Comparison of ENCODE assay signal across 16 cellular contexts in genomic region chr10:5589071-5589962, GRCh38.
DNase-seq lines count a peak whose midpoint lies in the region; ATAC-seq, FAIRE-seq and TF ChIP-seq lines count a peak whose summit lies in the region.
"Had no signal": no experiment of that assay in that cellular context is flagged by ENCODE, and none has a peak within 500 bp of the region (broad histone marks: within the 10 kb centered on the region; RNA-seq: fewer than 3 reads in every experiment).

No MANE protein-coding gene starts in this region.

- no peak overlapping the region for H2AFZ ChIP-seq in MM.1S (ENCODE audit: low read length)
- peak overlapping the region; percentile 84 for H2AFZ ChIP-seq in K562 (ENCODE audit: low read depth, low read length)

- peak overlapping the region; percentile 15 for H3K4me2 ChIP-seq in A549
- H3K4me2 ChIP-seq in MM.1S (ENCODE audit: low read depth, low read length) = no peak overlapping the region; the same call in 1 of the 2 replicates
- H3K4me2 ChIP-seq in K562 (ENCODE audit: insufficient read depth, low read length) = no peak overlapping the region

- H3K27ac ChIP-seq in A549 (peak overlapping the region; percentile 40 to 77), MM.1S (ENCODE audit: low read length) (no peak overlapping the region), K562 (ENCODE audit: extremely low read depth, low read depth, low read length) (no peak overlapping the region), mesodermal cell (ENCODE audit: low read depth, low read length, severe bottlenecking) (peak overlapping the region; percentile 57), esophagus squamous epithelium (peak overlapping the region in 1 of 4 donors; percentile 14)
- H3K27ac ChIP-seq: colonic mucosa, heart right ventricle had no signal

- H3K9me2 ChIP-seq in MM.1S (replicated peaks; ENCODE audit: insufficient read depth, low read length) = no peaks in the 10 kb centered on the region

- H3F3A ChIP-seq in MM.1S (ENCODE audit: insufficient read depth, low read length) = no peaks in the 10 kb centered on the region; the same call in none of the 2 replicates

- CTCF ChIA-PET in A549 (lab: Yijun Ruan, JAX) (interaction anchor here (0.7 to 13.9 kb wide), 10 partner anchors 8 to 90 kb away, joined by 3 to 108 read pairs (median 4); partner anchors contain the start of gene CALML5), K562 (lab: Yijun Ruan, JAX; ENCODE audit: low intra/inter-chr PET ratio) (no interaction called here)

- H3K4me1 ChIP-seq in A549 (peaks cover 52% of the 10 kb centered on the region), MM.1S (ENCODE audit: low read length) (peaks cover 19% of the 10 kb centered on the region), K562 (replicated peaks in 1 of 2; ENCODE audit: control insufficient read depth in 2 of 2, insufficient read depth in 2 of 2, low read length in 2 of 2) (peaks cover 9 to 18% of the 10 kb centered on the region in 2 experiments; a peak in 4 of 5 replicates), mesodermal cell (ENCODE audit: control insufficient read depth, insufficient read depth, low read length, poor library complexity, severe bottlenecking) (peaks cover 50% of the 10 kb centered on the region), esophagus squamous epithelium (peaks cover 14 to 67% (median 28%) of the 10 kb centered on the region in 3 donors)
- H3K4me1 ChIP-seq: colonic mucosa had no signal

- ATAC-seq in A549 = no peak
- no peak; the same call in 2 of the 3 replicates for ATAC-seq in K562
- no peak for ATAC-seq in HG03025 (IDR thresholded peaks at IDR 0.05; ENCODE audit: low FRiP score, unreplicated experiment)
- ATAC-seq: heart right ventricle had no signal

- 81% methylated on average over 19 of the region's 19 CpGs for WGBS in A549 (ENCODE audit: missing lambda C conversion rate)
- WGBS in K562 (ENCODE audit: insufficient coverage, low coverage, missing lambda C conversion rate) = 58% methylated on average over 18 of the region's 19 CpGs
- 92 to 94% methylated on average over 15 to 18 of the region's 19 CpGs for WGBS in mesodermal cell (ENCODE audit: insufficient coverage in 2 of 2), 2 experiments
- 78 to 85% methylated on average over 13 of the region's 19 CpGs for WGBS in esophagus squamous epithelium, 2 donors

- no peak for TF ChIP-seq RAD21 in A549 (conservative IDR thresholded peaks at IDR 0.05 in 1 of 2, IDR thresholded peaks at IDR 0.05 in 1 of 2)
- no peak for TF ChIP-seq RAD21 in K562 (CRISPR knock-in tag; conservative IDR thresholded peaks at IDR 0.05 in 1 of 2, IDR thresholded peaks at IDR 0.05 in 1 of 2)

- no peaks in the 10 kb centered on the region for H3K27me3 ChIP-seq in MM.1S (replicated peaks; ENCODE audit: insufficient read depth, low read length)
- no peaks in the 10 kb centered on the region; a peak in 1 of 5 replicates for H3K27me3 ChIP-seq in K562 (ENCODE audit: control insufficient read depth in 2 of 2, insufficient read depth in 2 of 2, low read length in 2 of 2)
- peaks cover 0 to 9% (median 0%) of the 10 kb centered on the region in 4 donors for H3K27me3 ChIP-seq in esophagus squamous epithelium
- H3K27me3 ChIP-seq: colonic mucosa had no signal

- H3K36me3 ChIP-seq in MM.1S (replicated peaks; ENCODE audit: insufficient read depth, low read length) (no peaks in the 10 kb centered on the region), K562 (ENCODE audit: control insufficient read depth, insufficient read depth, low read length) (no peaks in the 10 kb centered on the region), mesodermal cell (ENCODE audit: control insufficient read depth, insufficient read depth, low read length) (no peaks in the 10 kb centered on the region), esophagus squamous epithelium (no peaks in the 10 kb centered on the region)
- H3K36me3 ChIP-seq: colonic mucosa, heart right ventricle had no signal

- POLR2A ChIA-PET in A549 (lab: Yijun Ruan, JAX) = interaction anchor here (0.6 to 1.2 kb wide), 3 partner anchors 21 to 42 kb away, joined by 3 to 4 read pairs (median 3); no protein-coding TSS in a partner anchor
- POLR2A ChIA-PET in K562 (lab: Yijun Ruan, JAX) = interaction anchor here (0.7 to 1.1 kb wide), 4 partner anchors 21 to 423 kb away, joined by 3 to 4 read pairs (median 4); no protein-coding TSS in a partner anchor

- DNase-seq in A549 (ENCODE audit: low read depth in 1 of 2, low spot score in 1 of 2) (no peak), MM.1S (peak; percentile 48), K562 (ENCODE audit: extremely low read depth in 1 of 4, low spot score in 3 of 4) (no peak), NCI-H1105 treated with DMSO at 0.1 percent for 48 hours (lab: John Stamatoyannopoulos, UW) (no peak), AML-193 (lab: John Stamatoyannopoulos, UW) (no peak), esophagus squamous epithelium (lab: John Stamatoyannopoulos, UW) (no peak)
- DNase-seq: anterior cingulate cortex; colonic mucosa; COR-L47; heart right ventricle; NCI-H2081; NCI-H774; SHP77; stimulated activated CD4-positive, alpha-beta T cell treated with anti-CD3 and anti-CD28 coated beads, Interleukin-12 subunit alpha, Interleukin-12 subunit beta, amount 100 ng/mL, for 4 hours had no signal

- TF ChIP-seq EP300 in A549 (IDR thresholded peaks at IDR 0.05) = no peak
- no peak for TF ChIP-seq EP300 in K562 (IDR thresholded peaks at IDR 0.05; ENCODE audit: low read length)

- BruUV-seq in K562 (replicated peaks; lab: Mats Ljungman, UMichigan) = no TSS peak

- FAIRE-seq in A549 (lab: Jason Lieb, UNC) (no peak), K562 (lab: Jason Lieb, UNC) (no peak)

- no peak overlapping the region for H3K4me3 ChIP-seq in A549
- H3K4me3 ChIP-seq in MM.1S (ENCODE audit: low read length) = no peak overlapping the region
- no peak overlapping the region for H3K4me3 ChIP-seq in K562
- H3K4me3 ChIP-seq in mesodermal cell (ENCODE audit: extremely low read depth, insufficient read depth, low read length, poor library complexity, severe bottlenecking) = no peak overlapping the region
- no peak overlapping the region for H3K4me3 ChIP-seq in esophagus squamous epithelium
- H3K4me3 ChIP-seq: colonic mucosa, heart right ventricle had no signal

- intact Hi-C loops in K562 (cut with micrococcal nuclease) = no loop called here
- intact Hi-C loops in esophagus squamous epithelium (cut with DNase I) = no loop called here

- H4K20me1 ChIP-seq in MM.1S (ENCODE audit: insufficient read depth, low read length) = no peaks in the 10 kb centered on the region
- H4K20me1 ChIP-seq in K562 (replicated peaks; ENCODE audit: control insufficient read depth, insufficient read depth, low read length) = no peaks in the 10 kb centered on the region

- H3K9ac ChIP-seq in MM.1S (ENCODE audit: low read length) (no peak overlapping the region), K562 (ENCODE audit: insufficient read depth in 1 of 2, low read depth in 2 of 2, low read length in 2 of 2) (peak overlapping the region in 1 of 2 experiments; percentile 62; a peak in 1 of 4 replicates)

- TF ChIP-seq POLR2A in A549 (IDR thresholded peaks at IDR 0.05; ENCODE audit: low read length) (no peak), K562 (conservative IDR thresholded peaks at IDR 0.05) (no peak), esophagus squamous epithelium (IDR thresholded peaks at IDR 0.05) (no peak)

- TF ChIP-seq CTCF in A549 (IDR thresholded peaks at IDR 0.05) = no peak
- TF ChIP-seq CTCF in MM.1S (IDR thresholded peaks at IDR 0.05; ENCODE audit: low read length) = no peak
- no peak for TF ChIP-seq CTCF in K562 (IDR thresholded peaks at IDR 0.05 in 2 of 3, conservative IDR thresholded peaks at IDR 0.05 in 1 of 3; ENCODE audit: insufficient read depth in 2 of 3, low read depth in 1 of 3, low read length in 3 of 3)
- no peak for TF ChIP-seq CTCF in esophagus squamous epithelium (IDR thresholded peaks at IDR 0.05)

- in situ Hi-C loops in K562 (cut with MboI) = no loop called here

- H3K79me2 ChIP-seq in MM.1S (ENCODE audit: low read length) = no peaks in the 10 kb centered on the region
- H3K79me2 ChIP-seq in K562 (ENCODE audit: control insufficient read depth, insufficient read depth, low read length) = no peaks in the 10 kb centered on the region

- H3K9me3 ChIP-seq in A549 = no peaks in the 10 kb centered on the region
- no peaks in the 10 kb centered on the region for H3K9me3 ChIP-seq in MM.1S (replicated peaks; ENCODE audit: insufficient read depth, low read length)
- H3K9me3 ChIP-seq in K562 (replicated peaks; ENCODE audit: control insufficient read depth, insufficient read depth, low read depth, low read length) = no peaks in the 10 kb centered on the region
- no peaks in the 10 kb centered on the region for H3K9me3 ChIP-seq in mesodermal cell (ENCODE audit: control insufficient read depth, low read length)
- no peaks in the 10 kb centered on the region for H3K9me3 ChIP-seq in esophagus squamous epithelium
- H3K9me3 ChIP-seq: colonic mucosa, heart right ventricle had no signal

- no peaks in the 10 kb centered on the region for H3K9me1 ChIP-seq in K562 (ENCODE audit: control insufficient read depth, insufficient read depth, low read length)

TF ChIP-seq in A549, 52 proteins besides CTCF, POLR2A, EP300 and RAD21:
- TF ChIP-seq FOXS1 (CRISPR knock-in tag; IDR thresholded peaks at IDR 0.05) (no peak), CBX2 (IDR thresholded peaks at IDR 0.05; ENCODE audit: borderline replicate concordance, low read depth) (no peak), CEBPB (IDR thresholded peaks at IDR 0.05) (peak in 1 of 2 experiments; percentile 71; a peak in 2 of 4 replicates), ZSCAN20 (CRISPR knock-in tag; IDR thresholded peaks at IDR 0.05) (no peak)

TF ChIP-seq in K562, 482 proteins besides CTCF, POLR2A, EP300 and RAD21:
- TF ChIP-seq CEBPB (tag; IDR thresholded peaks at IDR 0.05) (peak; percentile 86), ZNF507 (tag; conservative IDR thresholded peaks at IDR 0.05) (no peak), CEBPG (CRISPR knock-in tag; IDR thresholded peaks at IDR 0.05) (peak; percentile 56), CEBPG (tag; conservative IDR thresholded peaks at IDR 0.05 in 1 of 2, IDR thresholded peaks at IDR 0.05 in 1 of 2) (no peak; a peak in 1 of 4 replicates), ZNF12 (CRISPR knock-in tag; IDR thresholded peaks at IDR 0.05) (peak; percentile 90; the same call in 1 of the 2 replicates), SMC3 (conservative IDR thresholded peaks at IDR 0.05; ENCODE audit: insufficient read depth, low read depth, low read length) (no peak)
- TF ChIP-seq, protein P1, sequence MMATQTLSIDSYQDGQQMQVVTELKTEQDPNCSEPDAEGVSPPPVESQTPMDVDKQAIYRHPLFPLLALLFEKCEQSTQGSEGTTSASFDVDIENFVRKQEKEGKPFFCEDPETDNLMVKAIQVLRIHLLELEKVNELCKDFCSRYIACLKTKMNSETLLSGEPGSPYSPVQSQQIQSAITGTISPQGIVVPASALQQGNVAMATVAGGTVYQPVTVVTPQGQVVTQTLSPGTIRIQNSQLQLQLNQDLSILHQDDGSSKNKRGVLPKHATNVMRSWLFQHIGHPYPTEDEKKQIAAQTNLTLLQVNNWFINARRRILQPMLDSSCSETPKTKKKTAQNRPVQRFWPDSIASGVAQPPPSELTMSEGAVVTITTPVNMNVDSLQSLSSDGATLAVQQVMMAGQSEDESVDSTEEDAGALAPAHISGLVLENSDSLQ (IDR thresholded peaks at IDR 0.05) = 0 out of 2 replicates have a peak, but pooled peaks have one; percentile 5

Comparison
In these comparisons a context has a peak if more than half of its experiments do, and no peak if none do; other contexts are left out.
1. H3K27ac ChIP-seq: peak in A549 (2 of 2) and mesodermal cell (single experiment); none in MM.1S (single experiment) and K562 (single experiment).